In the genomic region with DNA sequence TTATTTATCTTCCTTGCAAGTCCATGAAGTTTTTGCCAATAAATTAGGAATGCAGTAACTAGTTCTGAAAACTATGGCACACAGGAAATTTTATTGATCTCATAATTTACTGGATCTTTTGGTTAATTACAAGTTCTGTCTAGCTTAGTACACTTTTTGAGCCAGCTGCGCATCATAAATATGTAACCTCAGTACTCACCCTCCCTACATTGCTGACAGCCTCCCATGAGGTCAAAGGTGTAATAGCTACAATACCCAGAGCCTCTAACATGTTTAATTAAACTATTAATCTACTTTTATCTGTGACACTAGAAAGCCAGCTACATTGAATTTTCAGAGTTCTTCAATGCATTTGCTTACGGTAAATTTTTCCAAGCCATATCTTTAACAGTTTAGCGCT, we compare ENCODE assay signal across 17 cellular contexts.
DNase-seq lines count a peak whose midpoint lies in the region; ATAC-seq, FAIRE-seq and TF ChIP-seq lines count a peak whose summit lies in the region.
"Had no signal": no experiment of that assay in that cellular context is flagged by ENCODE, and none has a peak within 500 bp of the region (broad histone marks: within the 10 kb centered on the region; RNA-seq: fewer than 3 reads in every experiment).

No MANE protein-coding gene starts in this region.

- intact Hi-C loops in body of pancreas (cut with DNase I), result no loop called here

- no peak overlapping the region for H4K5ac ChIP-seq in H9 (ENCODE audit: insufficient read length, low read depth, low read length)

- H2BK15ac ChIP-seq in H9 (ENCODE audit: low read depth, low read length), result no peak overlapping the region

- peaks cover 10% of the 10 kb centered on the region for H3F3A ChIP-seq in SK-N-SH (replicated peaks; ENCODE audit: insufficient read depth)

- H3K9ac ChIP-seq in SK-N-SH (no peak overlapping the region), H9 (ENCODE audit: extremely low read depth, insufficient read length, low read length) (no peak overlapping the region)
- H3K9ac ChIP-seq: BLaER1 had no signal

- H3K4me1 ChIP-seq in SK-N-SH (ENCODE audit: control insufficient read depth in 1 of 2, insufficient read depth in 2 of 2, low read depth in 1 of 2, low read length in 1 of 2) (peaks cover 19 to 20% of the 10 kb centered on the region in 2 experiments; a peak in 2 of 4 replicates), H9 (ENCODE audit: insufficient read depth, low read length) (no peaks in the 10 kb centered on the region), body of pancreas (no peaks in the 10 kb centered on the region)
- H3K4me1 ChIP-seq: BLaER1 had no signal

- H3T11ph ChIP-seq in H9 (ENCODE audit: low read length), result no peak overlapping the region

- H3K18ac ChIP-seq in H9 (ENCODE audit: insufficient read length, low read depth, low read length), result no peak overlapping the region

- no peak overlapping the region for H3K4me3 ChIP-seq in SK-N-SH (ENCODE audit: low read depth in 2 of 2, low read length in 1 of 2)
- H3K4me3 ChIP-seq in body of pancreas, result no peak overlapping the region
- H3K4me3 ChIP-seq: BLaER1, GM12878 had no signal

- H3K23me2 ChIP-seq in H9 (ENCODE audit: insufficient read length, low read depth, low read length, poor library complexity, severe bottlenecking), result no peaks in the 10 kb centered on the region

- peak; percentile 7 for DNase-seq in SK-N-SH
- no peak for DNase-seq in H9
- DNase-seq in activated CD4-positive, alpha-beta T cell treated with anti-CD3 and anti-CD28 coated beads, Interleukin-2, amount 50 U/mL, for 4 hours, result no peak
- no peak for DNase-seq in body of pancreas
- DNase-seq: 8988T; CD4-positive, alpha-beta memory T cell; DMS153; DMS79; GOT3; H7 had no signal

- H3K4ac ChIP-seq in H9 (ENCODE audit: low read depth, low read length), result no peak overlapping the region

- H3K36me3 Mint-ChIP-seq in nephron (ENCODE audit: low read depth) (no peaks in the 10 kb centered on the region), H9 (ENCODE audit: insufficient read depth in 1 of 3, low read depth in 3 of 3) (no peaks in the 10 kb centered on the region)
- H3K36me3 Mint-ChIP-seq: CD14-positive monocyte; CD4-positive, alpha-beta memory T cell had no signal

- no peaks in the 10 kb centered on the region for H3K27me3 ChIP-seq in SK-N-SH (ENCODE audit: insufficient read depth)
- no peaks in the 10 kb centered on the region for H3K27me3 ChIP-seq in H9 (ENCODE audit: insufficient read depth, low read length)
- H3K27me3 ChIP-seq in body of pancreas, result no peaks in the 10 kb centered on the region
- H3K27me3 ChIP-seq: BLaER1 had no signal

- no peak for TF ChIP-seq RAD21 in SK-N-SH (IDR thresholded peaks at IDR 0.05; ENCODE audit: low read length)

- H2AK5ac ChIP-seq in H9 (ENCODE audit: insufficient read length, low read length), result no peak overlapping the region

- no peak overlapping the region for H2BK5ac ChIP-seq in H9 (ENCODE audit: insufficient read length, low read length)

- H3K79me1 ChIP-seq in H9 (ENCODE audit: insufficient read depth, low read depth, low read length, poor library complexity, severe bottlenecking), result no peaks in the 10 kb centered on the region

- CTCF ChIA-PET in SK-N-SH (lab: Yijun Ruan, JAX), result interaction anchor here (1.0 to 1.4 kb wide), 3 partner anchors 25 to 1338 kb away, joined by 3 read pairs; partner anchors contain the start of gene FLRT3

- no peaks in the 10 kb centered on the region for H3K9me2 ChIP-seq in SK-N-SH

- H3K4me1 Mint-ChIP-seq in nephron (peaks cover 59% of the 10 kb centered on the region), H9 (no peaks in the 10 kb centered on the region)
- H3K4me1 Mint-ChIP-seq: CD14-positive monocyte; CD4-positive, alpha-beta memory T cell had no signal

- no peak overlapping the region for H2BK120ac ChIP-seq in H9 (ENCODE audit: low read depth, low read length, poor library complexity, severe bottlenecking)

- H3K14ac ChIP-seq in H9 (ENCODE audit: insufficient read depth, low read length), result no peak overlapping the region

- ATAC-seq in SK-N-SH treated with all-trans-retinoic acid at 6 μM for 48 hours (no peak), body of pancreas (no peak)
- ATAC-seq: GM12878, HepG2 had no signal

- H3K27me3 Mint-ChIP-seq in nephron (ENCODE audit: low read depth) (peaks cover 6% of the 10 kb centered on the region), H9 (ENCODE audit: low read depth) (no peaks in the 10 kb centered on the region)
- H3K27me3 Mint-ChIP-seq: CD4-positive, alpha-beta memory T cell had no signal

- H3K56ac ChIP-seq in H9 (ENCODE audit: insufficient read length, low read depth, low read length), result no peak overlapping the region

- POLR2A ChIA-PET in SK-N-SH (lab: Yijun Ruan, JAX), result no interaction called here

- peaks cover 12% of the 10 kb centered on the region for H3K9me3 Mint-ChIP-seq in nephron
- no peaks in the 10 kb centered on the region for H3K9me3 Mint-ChIP-seq in H9

- H3K4me2 ChIP-seq in SK-N-SH (no peak overlapping the region), H9 (ENCODE audit: insufficient read depth, insufficient read length, low read length) (no peak overlapping the region)
- H3K4me2 ChIP-seq: BLaER1 had no signal

- no peak for TF ChIP-seq EP300 in SK-N-SH (IDR thresholded peaks at IDR 0.05; ENCODE audit: borderline replicate concordance in 1 of 2, low read depth in 1 of 2, low read length in 1 of 2)

- no peak overlapping the region for H2BK20ac ChIP-seq in H9 (ENCODE audit: low read depth, low read length, poor library complexity, severe bottlenecking)

- FAIRE-seq in endometrium (lab: Jason Lieb, UNC), result peak; percentile 98
- FAIRE-seq: GM12878, HepG2 had no signal

- TF ChIP-seq CTCF in SK-N-SH (IDR thresholded peaks at IDR 0.05) (no peak), nephron (IDR thresholded peaks at IDR 0.05; ENCODE audit: unreplicated experiment in 3 of 3) (no peak), H9 (conservative IDR thresholded peaks at IDR 0.05) (no peak), body of pancreas (IDR thresholded peaks at IDR 0.05) (no peak)

- WGBS in SK-N-SH (ENCODE audit: low lambda C conversion rate), result 73% methylated on average over 3 of the region's 3 CpGs
- no CpG with 5 or more reads among the region's 3 CpGs for WGBS in H9 (ENCODE audit: extremely low coverage, insufficient read length, low lambda C conversion rate)
- 89 to 90% methylated on average over 3 of the region's 3 CpGs for WGBS in body of pancreas, 2 donors

- H4K20me1 ChIP-seq in SK-N-SH (ENCODE audit: insufficient read depth) (no peaks in the 10 kb centered on the region), H9 (ENCODE audit: control insufficient read depth, insufficient read depth, insufficient read length) (no peaks in the 10 kb centered on the region)
- H4K20me1 ChIP-seq: BLaER1 had no signal

- peak overlapping the region; percentile 28 to 84 (median 31) for H3K27ac Mint-ChIP-seq in nephron
- no peak overlapping the region for H3K27ac Mint-ChIP-seq in H9
- H3K27ac Mint-ChIP-seq: CD14-positive monocyte had no signal

- no peak overlapping the region for H2BK12ac ChIP-seq in H9 (ENCODE audit: insufficient read length, low read depth, low read length)

- H3K23ac ChIP-seq in H9 (ENCODE audit: insufficient read length, low read depth, low read length), result no peak overlapping the region

- H2AFZ ChIP-seq in SK-N-SH (ENCODE audit: low read depth) (no peak overlapping the region), H9 (ENCODE audit: low read length) (no peak overlapping the region)

- TF ChIP-seq POLR2A in body of pancreas (IDR thresholded peaks at IDR 0.05), result no peak

- H3K79me2 ChIP-seq in SK-N-SH (ENCODE audit: insufficient read depth) (no peaks in the 10 kb centered on the region), H9 (ENCODE audit: insufficient read depth, low read length) (no peaks in the 10 kb centered on the region)

- H3K27ac ChIP-seq in SK-N-SH (ENCODE audit: low read depth in 2 of 2, low read length in 1 of 2) (peak overlapping the region in 1 of 2 experiments; percentile 47; a peak in 1 of 4 replicates), H9 (ENCODE audit: insufficient read length, low read depth, low read length) (no peak overlapping the region), body of pancreas (no peak overlapping the region)
- H3K27ac ChIP-seq: BLaER1 had no signal

- no peak overlapping the region for H4K91ac ChIP-seq in H9 (ENCODE audit: insufficient read length, low read depth, low read length)

- H4K8ac ChIP-seq in H9 (replicated peaks; ENCODE audit: insufficient read length, low read depth, low read length), result no peak overlapping the region

- no peak overlapping the region for H3K4me3 Mint-ChIP-seq in nephron
- H3K4me3 Mint-ChIP-seq in H9, result no peak overlapping the region
- H3K4me3 Mint-ChIP-seq: CD14-positive monocyte; CD4-positive, alpha-beta memory T cell had no signal

- H3K9me3 ChIP-seq in SK-N-SH, result no peaks in the 10 kb centered on the region
- H3K9me3 ChIP-seq in H9 (ENCODE audit: control insufficient read depth, low read depth, low read length), result no peaks in the 10 kb centered on the region
- H3K9me3 ChIP-seq in body of pancreas, result no peaks in the 10 kb centered on the region
- H3K9me3 ChIP-seq: BLaER1 had no signal

- no peaks in the 10 kb centered on the region for H3K36me3 ChIP-seq in SK-N-SH (replicated peaks in 1 of 2; ENCODE audit: control insufficient read depth in 1 of 2, insufficient read depth in 2 of 2, low read length in 1 of 2)
- no peaks in the 10 kb centered on the region for H3K36me3 ChIP-seq in body of pancreas (replicated peaks in 1 of 2; ENCODE audit: insufficient read depth in 1 of 2, low read depth in 2 of 2)
- H3K36me3 ChIP-seq: BLaER1 had no signal

TF ChIP-seq in SK-N-SH, 30 proteins besides CTCF, POLR2A, EP300 and RAD21 (continues in another document):
- TF ChIP-seq RXRA (IDR thresholded peaks at IDR 0.05; ENCODE audit: borderline replicate concordance, low read depth), result no peak
- TF ChIP-seq MXI1 (IDR thresholded peaks at IDR 0.05; ENCODE audit: low read depth, low read length), result no peak; the same call in 1 of the 2 replicates
- TF ChIP-seq CHD2 (IDR thresholded peaks at IDR 0.05; ENCODE audit: low read length, partially characterized antibody), result no peak
- no peak for TF ChIP-seq RCOR1 (IDR thresholded peaks at IDR 0.05; ENCODE audit: low read length)

TF ChIP-seq in SK-N-SH treated with all-trans-retinoic acid at 6 μM for 48 hours, 23 proteins besides CTCF, POLR2A, EP300 and RAD21 (continues in another document):
- TF ChIP-seq PATZ1 (CRISPR knock-in tag; IDR thresholded peaks at IDR 0.05; ENCODE audit: borderline replicate concordance), result no peak

Comparison
In these comparisons a context has a peak if more than half of its experiments do, and no peak if none do; other contexts are left out.
1. H3K27ac Mint-ChIP-seq: peak in nephron (3 of 3); none in H9 (0 of 3).